In genomic region chr17:37551788-37552187, GRCh38 we compare ENCODE assay signal across 18 cellular contexts. TPM values are rescaled to one million over a fixed set of nuclear protein-coding genes. Genes with fewer than 3 reads are reported as not detected.
A peak's percentile ranks its signal among the peaks of the same experiment; 100 is the strongest.
DNase-seq lines count a peak whose midpoint lies in the region; ATAC-seq, FAIRE-seq and TF ChIP-seq lines count a peak whose summit lies in the region.
"Had no signal": no experiment of that assay in that cellular context is flagged by ENCODE, and none has a peak within 500 bp of the region (broad histone marks: within the 10 kb centered on the region; RNA-seq: fewer than 3 reads in every experiment).

No MANE protein-coding gene starts in this region.

- H3K4me3 Mint-ChIP-seq in activated T-helper 17 cell treated with anti-CD3 and anti-CD28 coated beads, Interleukin-2, amount 50 U/mL, for 72 hours: no peak overlapping the region
- H3K4me3 Mint-ChIP-seq: activated naive CD8-positive, alpha-beta T cell treated with anti-CD3 and anti-CD28 coated beads, Interleukin-2, amount 10 ng/mL, durations not matched to agents 7 days and 5 days had no signal

- no peaks in the 10 kb centered on the region for H3K9me3 ChIP-seq in left ventricle myocardium inferior (replicated peaks)
- no peaks in the 10 kb centered on the region for H3K9me3 ChIP-seq in right cardiac atrium (ENCODE audit: control insufficient read depth, low read length)
- no peaks in the 10 kb centered on the region for H3K9me3 ChIP-seq in keratinocyte (ENCODE audit: control insufficient read depth, low read depth, low read length)
- H3K9me3 ChIP-seq: gastroesophageal sphincter, spleen had no signal

- ATAC-seq in right cardiac atrium: no peak
- no peak for ATAC-seq in activated T-helper 17 cell treated with anti-CD3 and anti-CD28 coated beads, Interleukin-2, amount 50 U/mL, for 72 hours (replicated peaks)
- ATAC-seq in HG03045 (IDR thresholded peaks at IDR 0.05; ENCODE audit: unreplicated experiment): no peak
- ATAC-seq: gastroesophageal sphincter had no signal

- no peaks in the 10 kb centered on the region for H4K20me1 ChIP-seq in keratinocyte (ENCODE audit: control insufficient read depth, extremely low read depth, insufficient read depth, low read length)

- no peaks in the 10 kb centered on the region for H3K27me3 Mint-ChIP-seq in activated T-helper 17 cell treated with anti-CD3 and anti-CD28 coated beads, Interleukin-2, amount 50 U/mL, for 72 hours
- H3K27me3 Mint-ChIP-seq: activated naive CD8-positive, alpha-beta T cell treated with anti-CD3 and anti-CD28 coated beads, Interleukin-2, amount 10 ng/mL, durations not matched to agents 7 days and 5 days had no signal

- H3K27me3 ChIP-seq in left ventricle myocardium inferior (ENCODE audit: low read depth) (no peaks in the 10 kb centered on the region), right cardiac atrium (ENCODE audit: control insufficient read depth, insufficient read depth) (no peaks in the 10 kb centered on the region), keratinocyte (ENCODE audit: control insufficient read depth, extremely low read depth, insufficient read depth, low read length) (no peaks in the 10 kb centered on the region)
- H3K27me3 ChIP-seq: gastroesophageal sphincter, spleen had no signal

- 83% methylated on average over 3 of the region's 3 CpGs for WGBS in right cardiac atrium

- intact Hi-C loops in left ventricle myocardium inferior (cut with micrococcal nuclease) (no loop called here), right cardiac atrium (cut with DNase I) (no loop called here)

- peak overlapping the region; percentile 64 for H3K4me2 ChIP-seq in keratinocyte (ENCODE audit: control insufficient read depth, extremely low read depth, insufficient read depth, low read depth, low read length)

- peak overlapping the region; percentile 81 for H3K27ac Mint-ChIP-seq in activated T-helper 17 cell treated with anti-CD3 and anti-CD28 coated beads, Interleukin-2, amount 50 U/mL, for 72 hours
- H3K27ac Mint-ChIP-seq: activated naive CD8-positive, alpha-beta T cell treated with anti-CD3 and anti-CD28 coated beads, Interleukin-2, amount 10 ng/mL, durations not matched to agents 7 days and 5 days had no signal

- no peak for FAIRE-seq in keratinocyte (lab: Jason Lieb, UNC)

- TF ChIP-seq CTCF in left ventricle myocardium inferior (IDR thresholded peaks at IDR 0.05; ENCODE audit: borderline replicate concordance): no peak
- no peak for TF ChIP-seq CTCF in keratinocyte (optimal IDR thresholded peaks at IDR 0.05 in 1 of 3, IDR thresholded peaks at IDR 0.05 in 1 of 3, conservative IDR thresholded peaks at IDR 0.05 in 1 of 3; ENCODE audit: extremely low read depth in 1 of 3, insufficient read depth in 2 of 3, low read length in 3 of 3)

- DNase-seq in left ventricle myocardium inferior (no peak), right cardiac atrium (no peak), keratinocyte (ENCODE audit: low read depth, low spot score) (peak; percentile 17), GM19238 (ENCODE audit: insufficient read length, low spot score) (no peak), NOMO-1 treated with dmso at 0.1 percent for 144 hours (lab: John Stamatoyannopoulos, UW; ENCODE audit: unreplicated experiment) (no peak)
- DNase-seq in effector CD4-positive, alpha-beta T cell: no peak
- DNase-seq: activated CD4-positive, alpha-beta T cell treated with anti-CD3 and anti-CD28 coated beads for 4 hours; activated naive CD8-positive, alpha-beta T cell treated with anti-CD3 and anti-CD28 coated beads, Interleukin-2, amount 10 ng/mL, durations not matched to agents 7 days and 5 days; activated T-cell treated with anti-CD3 and anti-CD28 coated beads for 4 hours; erythroblast; midbrain; NCI-H2081 treated with DMSO at 0.1 percent for 48 hours; NCI-H524; spleen; stimulated activated CD4-positive, alpha-beta T cell treated with anti-CD3 and anti-CD28 coated beads, Interleukin-4, amount 100 ng/mL, for 4 hours had no signal

- H3K9ac ChIP-seq in keratinocyte (ENCODE audit: control insufficient read depth, extremely low read depth, insufficient read depth, low read length): peak overlapping the region; percentile 39

- H3K4me1 ChIP-seq in left ventricle myocardium inferior (peaks cover 55% of the 10 kb centered on the region), right cardiac atrium (ENCODE audit: control insufficient read depth, insufficient read depth, low read length) (no peaks in the 10 kb centered on the region), keratinocyte (ENCODE audit: control insufficient read depth, extremely low read depth, insufficient read depth, low read length) (peaks cover 18% of the 10 kb centered on the region)

- dilution Hi-C loops in keratinocyte (cut with MboI; ENCODE audit: extremely low pct_ligation_motif_present, low sequenced_read_pairs): no loop called here

- peaks cover 25% of the 10 kb centered on the region for H3K4me1 Mint-ChIP-seq in activated T-helper 17 cell treated with anti-CD3 and anti-CD28 coated beads, Interleukin-2, amount 50 U/mL, for 72 hours

- H3K9me3 Mint-ChIP-seq in activated T-helper 17 cell treated with anti-CD3 and anti-CD28 coated beads, Interleukin-2, amount 50 U/mL, for 72 hours: no peaks in the 10 kb centered on the region
- H3K9me3 Mint-ChIP-seq: activated naive CD8-positive, alpha-beta T cell treated with anti-CD3 and anti-CD28 coated beads, Interleukin-2, amount 10 ng/mL, durations not matched to agents 7 days and 5 days had no signal

- peaks cover 3% of the 10 kb centered on the region for H3K79me2 ChIP-seq in keratinocyte (ENCODE audit: control insufficient read depth, insufficient read depth, low read length)

- H3K36me3 ChIP-seq in left ventricle myocardium inferior: peaks cover 38% of the 10 kb centered on the region
- peaks cover 3 to 6% of the 10 kb centered on the region in 2 experiments for H3K36me3 ChIP-seq in keratinocyte (ENCODE audit: control insufficient read depth in 2 of 2, extremely low read depth in 1 of 2, insufficient read depth in 2 of 2, low read length in 2 of 2)

- H3K36me3 Mint-ChIP-seq in activated T-helper 17 cell treated with anti-CD3 and anti-CD28 coated beads, Interleukin-2, amount 50 U/mL, for 72 hours (ENCODE audit: low read depth): peaks cover 89% of the 10 kb centered on the region

- H3K27ac ChIP-seq in left ventricle myocardium inferior (replicated peaks): peak overlapping the region; percentile 9
- H3K27ac ChIP-seq in right cardiac atrium (ENCODE audit: low read length): no peak overlapping the region
- peak overlapping the region; percentile 5 for H3K27ac ChIP-seq in keratinocyte (ENCODE audit: control insufficient read depth, insufficient read depth, low read length)
- H3K27ac ChIP-seq: gastroesophageal sphincter, spleen had no signal

- no peak overlapping the region for H2AFZ ChIP-seq in keratinocyte (ENCODE audit: control insufficient read depth, low read length)

- no peaks in the 10 kb centered on the region for H3K9me1 ChIP-seq in keratinocyte (ENCODE audit: control insufficient read depth, extremely low read depth, insufficient read depth, low read length)

- H3K4me3 ChIP-seq in left ventricle myocardium inferior (no peak overlapping the region), right cardiac atrium (ENCODE audit: low read length) (no peak overlapping the region), keratinocyte (ENCODE audit: control insufficient read depth in 2 of 3, extremely low read depth in 1 of 3, insufficient read depth in 2 of 3, low read depth in 1 of 3, low read length in 3 of 3) (peak overlapping the region in 1 of 3 experiments; percentile 25)
- H3K4me3 ChIP-seq: gastroesophageal sphincter, spleen had no signal

RNA-seq across cellular contexts. Expression of gene SYNRG, which starts 57.4 kb away (rescaled TPM):
- 33.0 TPM for total RNA-seq in left ventricle myocardium inferior
- total RNA-seq in right cardiac atrium: 10 to 100 TPM; 30.3 to 35.9 (median 35.5) TPM
- polyA plus RNA-seq in right cardiac atrium: 6.0 TPM
- 10 to 100 TPM; 63.8 to 64.1 TPM for total RNA-seq in activated T-helper 17 cell treated with anti-CD3 and anti-CD28 coated beads, Interleukin-2, amount 50 U/mL, for 72 hours
- polyA plus RNA-seq in keratinocyte: 8.9 to 9.2 TPM (median 9.1 TPM) in 3 replicates
- 27.9 TPM for polyA plus RNA-seq in keratinocyte (2011; ENCODE audit: low read depth)
- polyA plus RNA-seq in keratinocyte (2011; cell fraction: cytosol; rRNA removed): 4.1 and 7.5 TPM in 2 replicates
- polyA plus RNA-seq in keratinocyte (2011; cell fraction: nucleus; rRNA removed): 17.5 and 20.9 TPM in 2 replicates
- polyA plus RNA-seq in keratinocyte (2012; ENCODE audit: low replicate concordance): 10.2 and 11.2 TPM in 2 replicates
- polyA minus RNA-seq in keratinocyte: 22.3 to 38.2 TPM (median 24.6 TPM) in 3 replicates
- polyA minus RNA-seq in keratinocyte (2011; cell fraction: cytosol; rRNA and poly(A)+ RNA removed): 5.6 TPM
- 21.8 and 39.9 TPM in 2 replicates for polyA minus RNA-seq in keratinocyte (2011; cell fraction: nucleus; rRNA and poly(A)+ RNA removed)
